8 cellular contexts compared by ENCODE assay signal in the genomic region with DNA sequence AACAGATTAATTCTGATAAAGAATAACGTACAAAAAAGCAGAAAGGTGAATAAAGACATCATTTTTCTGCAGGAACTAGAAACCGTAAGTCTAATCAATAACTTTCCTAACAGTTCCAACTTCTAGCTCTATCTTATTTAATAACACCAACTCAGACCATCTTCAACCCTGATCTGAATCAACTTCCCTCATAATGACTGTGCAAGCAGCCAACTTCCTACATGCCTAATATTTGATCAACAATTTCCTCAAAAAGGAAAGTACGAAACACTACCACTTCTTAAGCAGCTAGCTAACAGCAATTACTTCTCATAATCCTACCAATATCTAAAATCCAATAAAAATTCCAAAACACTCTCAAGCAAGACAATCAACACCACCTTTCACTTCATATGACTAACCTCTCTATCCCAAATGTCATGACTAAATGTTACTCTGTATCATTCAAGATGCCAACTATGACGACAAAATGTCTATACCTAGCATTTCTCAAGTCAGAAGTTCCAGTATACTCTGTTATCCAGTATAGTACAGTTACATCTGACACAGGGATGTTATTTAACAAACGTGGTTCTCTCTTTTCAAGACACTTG. TPM values are rescaled to one million over a fixed set of nuclear protein-coding genes. Genes with fewer than 3 reads are reported as not detected.
A peak's percentile ranks its signal among the peaks of the same experiment; 100 is the strongest.
DNase-seq lines count a peak whose midpoint lies in the region; ATAC-seq and TF ChIP-seq lines count a peak whose summit lies in the region.

No MANE protein-coding gene starts in this region.

- peak overlapping the region; percentile 96 for H3K9ac ChIP-seq in DND-41 (ENCODE audit: low read depth, low read length)
- peak overlapping the region; percentile 73 for H3K9ac ChIP-seq in mammary epithelial cell (ENCODE audit: insufficient read depth, low read length)
- peak overlapping the region; percentile 73 for H3K9ac ChIP-seq in muscle layer of colon (ENCODE audit: low read length)

- ATAC-seq in DND-41 (ENCODE audit: insufficient read depth, low read depth) = no peak

- H3K36me3 ChIP-seq in DND-41 (ENCODE audit: insufficient read depth, low read length) = no peaks in the 10 kb centered on the region; the same call in 1 of the 2 replicates
- H3K36me3 ChIP-seq in mammary epithelial cell (ENCODE audit: insufficient read depth, low read length) = no peaks in the 10 kb centered on the region
- no peaks in the 10 kb centered on the region for H3K36me3 ChIP-seq in muscle layer of colon (ENCODE audit: insufficient read depth, low read length)

- intact Hi-C loops in mammary epithelial cell (cut with micrococcal nuclease) (no loop called here), head of caudate nucleus (cut with DNase I) (no loop called here)

- dilution Hi-C loops in mammary epithelial cell (cut with HindIII; ENCODE audit: low sequenced_read_pairs) = no loop called here

- 54% methylated on average over 5 of the region's 5 CpGs for WGBS in mammary epithelial cell (ENCODE audit: low coverage, missing lambda C conversion rate)

- peaks cover 43% of the 10 kb centered on the region for H3K4me1 ChIP-seq in DND-41 (ENCODE audit: insufficient read depth, low read length)
- H3K4me1 ChIP-seq in mammary epithelial cell (ENCODE audit: insufficient read depth, low read length) = peaks cover 23% of the 10 kb centered on the region
- peaks cover 29% of the 10 kb centered on the region for H3K4me1 ChIP-seq in muscle layer of colon (ENCODE audit: insufficient read depth, low read length)

- H3K27ac ChIP-seq in DND-41 (ENCODE audit: low read length) (peak overlapping the region; percentile 95), mammary epithelial cell (ENCODE audit: insufficient read depth, low read depth, low read length) (peak overlapping the region; percentile 63), muscle layer of colon (ENCODE audit: low read depth, low read length) (no peak overlapping the region)

- H3K79me2 ChIP-seq in DND-41 (ENCODE audit: insufficient read depth, low read length) (peaks cover 76% of the 10 kb centered on the region), mammary epithelial cell (ENCODE audit: insufficient read depth, low read length) (peaks cover 77% of the 10 kb centered on the region)

- no TSS peak for BruUV-seq in mammary epithelial cell (replicated peaks; lab: Mats Ljungman, UMichigan)

- CTCF ChIA-PET in mammary epithelial cell (lab: Charles Lee; ENCODE audit: low non-redundant PET) = interaction anchor here (0.6 kb wide), 1 partner anchor 816 kb away, joined by 4 read pairs; no protein-coding TSS in a partner anchor

- H4K20me1 ChIP-seq in DND-41 (ENCODE audit: insufficient read depth, low read length) = peaks cover 53% of the 10 kb centered on the region
- H4K20me1 ChIP-seq in mammary epithelial cell (ENCODE audit: insufficient read depth, low read length) = no peaks in the 10 kb centered on the region

- H3K27me3 ChIP-seq in DND-41 (ENCODE audit: insufficient read depth, low read length, poor library complexity) (no peaks in the 10 kb centered on the region), mammary epithelial cell (ENCODE audit: insufficient read depth, low read length) (no peaks in the 10 kb centered on the region), muscle layer of colon (ENCODE audit: control insufficient read depth in 1 of 2, insufficient read depth in 2 of 2, low read length in 2 of 2) (no peaks in the 10 kb centered on the region)

- H3K4me2 ChIP-seq in DND-41 (ENCODE audit: insufficient read depth, low read length) (peak overlapping the region; percentile 72), mammary epithelial cell (ENCODE audit: insufficient read depth, low read depth, low read length) (peak overlapping the region; percentile 98)

- TF ChIP-seq CTCF in DND-41 (IDR thresholded peaks at IDR 0.05; ENCODE audit: borderline replicate concordance, extremely low read depth, low read length, poor library complexity, severe bottlenecking) (no peak), LNCaP clone FGC (IDR thresholded peaks at IDR 0.05; ENCODE audit: control insufficient read depth, extremely low read depth, insufficient read depth) (no peak), mammary epithelial cell (conservative IDR thresholded peaks at IDR 0.05 in 1 of 2, IDR thresholded peaks at IDR 0.05 in 1 of 2; ENCODE audit: extremely low read depth in 1 of 2, insufficient read depth in 1 of 2, low read depth in 1 of 2, low read length in 2 of 2) (no peak)

- no peaks in the 10 kb centered on the region for H3K9me3 ChIP-seq in DND-41 (ENCODE audit: insufficient read depth, low read length, severe bottlenecking)
- no peaks in the 10 kb centered on the region for H3K9me3 ChIP-seq in mammary epithelial cell (replicated peaks; ENCODE audit: insufficient read depth, low read length)
- H3K9me3 ChIP-seq in muscle layer of colon (ENCODE audit: low read length) = no peaks in the 10 kb centered on the region

- DNase-seq in DND-41 (no peak), LNCaP clone FGC (ENCODE audit: low read depth) (no peak), mammary epithelial cell (peak; percentile 32), NCI-H446 (lab: John Stamatoyannopoulos, UW) (no peak), head of caudate nucleus (no peak), cortex of kidney (lab: John Stamatoyannopoulos, UW) (no peak)
- DNase-seq in activated effector memory CD4-positive, alpha-beta T cell treated with anti-CD3 and anti-CD28 coated beads, Interleukin-2, amount 50 U/mL, for 16 hours = no peak

- in situ Hi-C loops in mammary epithelial cell (cut with MboI; ENCODE audit: low sequenced_read_pairs in 2 of 2) = no loop called here

- H2AFZ ChIP-seq in DND-41 (ENCODE audit: low read depth, low read length) (no peak overlapping the region), mammary epithelial cell (ENCODE audit: low read depth, low read length) (peak overlapping the region; percentile 23)

- H3K4me3 ChIP-seq in DND-41 (ENCODE audit: low read depth in 1 of 2, low read length in 2 of 2) (peak overlapping the region; percentile 77 to 82), LNCaP clone FGC (ENCODE audit: low read depth, low read length) (peak overlapping the region; percentile 79), mammary epithelial cell (replicated peaks in 1 of 3; ENCODE audit: insufficient read depth in 1 of 3, low read depth in 2 of 3, low read length in 3 of 3) (peak overlapping the region; percentile 91 to 99 (median 98)), muscle layer of colon (ENCODE audit: low read depth in 1 of 2, low read length in 2 of 2) (peak overlapping the region; percentile 82 to 100)

RNA-seq across cellular contexts. Expression of gene COP1, which starts 1.7 kb away (rescaled TPM):
- 10 to 100 TPM; 42.2 to 72.5 TPM for total RNA-seq in mammary epithelial cell
- polyA plus RNA-seq in mammary epithelial cell = 24.5 TPM
- polyA minus RNA-seq in mammary epithelial cell = 72.0 TPM
